In the genomic region with DNA sequence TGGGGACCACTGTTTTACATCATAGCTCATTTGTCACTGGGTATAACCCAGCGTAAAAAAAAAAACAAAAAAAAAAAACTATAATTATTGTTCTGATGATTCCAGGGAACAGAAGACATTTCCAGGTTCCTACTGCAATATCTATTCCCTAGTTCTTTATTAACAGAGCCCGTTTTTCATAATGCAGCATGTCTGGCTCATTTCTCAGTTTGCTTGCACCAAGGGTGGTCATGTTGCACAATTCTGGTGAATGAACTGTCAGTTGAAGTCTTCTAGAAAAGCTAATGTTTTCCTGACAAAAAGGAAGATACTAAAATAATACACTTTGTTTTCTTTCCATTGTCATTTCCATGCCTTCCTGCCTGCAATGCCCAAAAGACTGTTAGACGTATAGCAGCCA, we compare ENCODE assay signal across 22 cellular contexts.
A peak's percentile ranks its signal among the peaks of the same experiment; 100 is the strongest.
DNase-seq lines count a peak whose midpoint lies in the region; ATAC-seq and TF ChIP-seq lines count a peak whose summit lies in the region.
"Had no signal": no experiment of that assay in that cellular context is flagged by ENCODE, and none has a peak within 500 bp of the region (broad histone marks: within the 10 kb centered on the region; RNA-seq: fewer than 3 reads in every experiment).

No MANE protein-coding gene starts in this region.

- ATAC-seq in IMR-90 (ENCODE audit: low read depth) (no peak), sciatic nerve (peak; percentile 60)
- ATAC-seq: A549, Panc1 had no signal

- H3K23ac ChIP-seq in IMR-90 (ENCODE audit: low read depth, low read length), result no peak overlapping the region

- H3K79me1 ChIP-seq in IMR-90 (ENCODE audit: low read depth in 1 of 2, low read length in 2 of 2), result no peaks in the 10 kb centered on the region

- in situ Hi-C loops in IMR-90 (cut with MboI; ENCODE audit: low sequenced_read_pairs), result loop anchor here (5.0 kb wide), 1 partner anchor 523 kb away; no protein-coding TSS in a partner anchor

- no peak overlapping the region for H3K4ac ChIP-seq in IMR-90 (ENCODE audit: low read depth, low read length)

- H4K20me1 ChIP-seq in IMR-90 (ENCODE audit: insufficient read depth, low read length), result no peaks in the 10 kb centered on the region
- no peaks in the 10 kb centered on the region for H4K20me1 ChIP-seq in hepatocyte (ENCODE audit: insufficient read depth, poor library complexity, severe bottlenecking)

- no peak overlapping the region for H2BK15ac ChIP-seq in IMR-90 (ENCODE audit: low read depth, low read length)

- no peak overlapping the region for H2BK20ac ChIP-seq in IMR-90 (ENCODE audit: low read depth, low read length)

- H3K9ac ChIP-seq in IMR-90 (ENCODE audit: low read depth, low read length), result no peak overlapping the region

- H2AK9ac ChIP-seq in IMR-90 (replicated peaks; ENCODE audit: low read depth, low read length, poor library complexity), result no peak overlapping the region

- no peak overlapping the region for H4K5ac ChIP-seq in IMR-90 (ENCODE audit: low read depth, low read length)

- H4K8ac ChIP-seq in IMR-90 (ENCODE audit: low read depth in 2 of 2, low read length in 2 of 2), result no peak overlapping the region

- no peaks in the 10 kb centered on the region for H3K9me2 ChIP-seq in hepatocyte (replicated peaks; ENCODE audit: insufficient read depth)

- dilution Hi-C loops in IMR-90 (cut with HindIII; ENCODE audit: low sequenced_read_pairs, unreplicated experiment), result no loop called here

- TF ChIP-seq CTCF in IMR-90 (conservative IDR thresholded peaks at IDR 0.05; ENCODE audit: low read depth, low read length), result no peak
- TF ChIP-seq CTCF in fibroblast of villous mesenchyme (IDR thresholded peaks at IDR 0.05; ENCODE audit: insufficient read depth, low read depth, low read length), result no peak
- no peak for TF ChIP-seq CTCF in hepatocyte (IDR thresholded peaks at IDR 0.05; ENCODE audit: poor library complexity)

- H2AFZ ChIP-seq in IMR-90 (replicated peaks; ENCODE audit: low read length, poor library complexity), result no peak overlapping the region
- no peak overlapping the region for H2AFZ ChIP-seq in hepatocyte

- H3K56ac ChIP-seq in IMR-90 (ENCODE audit: extremely low read depth, insufficient read depth, low read length), result no peak overlapping the region

- no peaks in the 10 kb centered on the region for H3K36me3 ChIP-seq in IMR-90 (ENCODE audit: control insufficient read depth, insufficient read depth, low read length)
- no peaks in the 10 kb centered on the region for H3K36me3 ChIP-seq in hepatocyte (replicated peaks; ENCODE audit: insufficient read depth, low read depth)

- H3K4me3 ChIP-seq in IMR-90 (ENCODE audit: insufficient read depth, low read depth, low read length), result no peak overlapping the region
- no peak overlapping the region for H3K4me3 ChIP-seq in fibroblast of villous mesenchyme (ENCODE audit: low read depth, low read length)
- no peak overlapping the region for H3K4me3 ChIP-seq in hepatocyte
- H3K4me3 ChIP-seq: A549 had no signal

- H3K4me2 ChIP-seq in IMR-90 (ENCODE audit: low read depth, low read length), result no peak overlapping the region
- no peak overlapping the region for H3K4me2 ChIP-seq in hepatocyte
- H3K4me2 ChIP-seq: A549 had no signal

- WGBS in IMR-90 (ENCODE audit: extremely low coverage in 2 of 2, insufficient read length in 1 of 2), 2 experiments, result no CpG with 5 or more reads among the region's 3 CpGs
- WGBS in hepatocyte (ENCODE audit: low lambda C conversion rate, missing lambda C conversion rate), result 87% methylated on average over 3 of the region's 3 CpGs

- BruUV-seq in IMR-90 (replicated peaks; lab: Mats Ljungman, UMichigan), result no TSS peak

- POLR2A ChIA-PET in IMR-90 (lab: Charles Lee; ENCODE audit: unreplicated experiment), result interaction anchor here (0.6 kb wide), 1 partner anchor 66 kb away, joined by 3 read pairs; no protein-coding TSS in a partner anchor

- CTCF ChIA-PET in IMR-90 (lab: Yijun Ruan, JAX), result interaction anchor here (0.7 to 1.0 kb wide), 2 partner anchors 161 to 286 kb away, joined by 3 to 4 read pairs; no protein-coding TSS in a partner anchor

- TF ChIP-seq POLR2A in IMR-90 (IDR thresholded peaks at IDR 0.05; ENCODE audit: low read depth, low read length), result no peak

- H3K14ac ChIP-seq in IMR-90 (replicated peaks; ENCODE audit: low read depth, low read length), result no peak overlapping the region

- H3K27me3 ChIP-seq in IMR-90 (ENCODE audit: control insufficient read depth, insufficient read depth, low read length) (no peaks in the 10 kb centered on the region; the same call in 1 of the 2 replicates), hepatocyte (no peaks in the 10 kb centered on the region)

- H3K9me3 ChIP-seq in IMR-90 (ENCODE audit: control insufficient read depth, insufficient read depth, low read length) (no peaks in the 10 kb centered on the region), hepatocyte (ENCODE audit: low read depth) (no peaks in the 10 kb centered on the region)
- H3K9me3 ChIP-seq: A549 had no signal

- intact Hi-C loops in IMR-90 (cut with micrococcal nuclease) (no loop called here), sciatic nerve (cut with DNase I) (loop anchor here (10.0 kb wide), 1 partner anchor 1484 kb away; no protein-coding TSS in a partner anchor)

- H3K4me1 ChIP-seq in IMR-90 (ENCODE audit: control insufficient read depth, insufficient read depth, low read length) (no peaks in the 10 kb centered on the region), hepatocyte (ENCODE audit: insufficient read depth) (no peaks in the 10 kb centered on the region)

- no peaks in the 10 kb centered on the region for H3K9me1 ChIP-seq in IMR-90 (ENCODE audit: insufficient read depth, low read length)

- H3K79me2 ChIP-seq in hepatocyte, result no peaks in the 10 kb centered on the region

- H2BK120ac ChIP-seq in IMR-90 (ENCODE audit: low read depth, low read length), result no peak overlapping the region

- H4K91ac ChIP-seq in IMR-90 (ENCODE audit: insufficient read depth, low read depth, low read length), result no peak overlapping the region

- DNase-seq in IMR-90 (no peak), amniotic epithelial cell (ENCODE audit: low read depth) (peak; percentile 74), fibroblast of villous mesenchyme (ENCODE audit: low read depth) (peak; percentile 16), sciatic nerve (ENCODE audit: low spot score) (no peak), kidney glomerular epithelial cell (lab: John Stamatoyannopoulos, UW) (no peak), NOMO-1 (lab: John Stamatoyannopoulos, UW; ENCODE audit: unreplicated experiment in 2 of 2) (no peak), hepatocyte (ENCODE audit: low spot score) (no peak)
- DNase-seq: CD8-positive, alpha-beta memory T cell; DMS 273 treated with DMSO at 0.1 percent for 48 hours; DMS79; EL; GDM1; GOT3; HCEC 1CT; MV-4-11; NCI-H2029 treated with DMSO at 0.1 percent for 48 hours; NCI-H526 treated with DMSO at 0.1 percent for 48 hours; SHP77 had no signal

- no peak overlapping the region for H2AK5ac ChIP-seq in IMR-90 (ENCODE audit: low read depth, low read length)

- H2BK5ac ChIP-seq in IMR-90 (ENCODE audit: low read depth, low read length, poor library complexity, severe bottlenecking), result no peak overlapping the region

- no peak for TF ChIP-seq RAD21 in IMR-90 (IDR thresholded peaks at IDR 0.05; ENCODE audit: low read length)

- no peak overlapping the region for H3K27ac ChIP-seq in IMR-90 (ENCODE audit: insufficient read depth, low read length)
- H3K27ac ChIP-seq in hepatocyte, result no peak overlapping the region
- H3K27ac ChIP-seq: A549, C4-2B, RWPE1 had no signal

- no peak overlapping the region for H3K18ac ChIP-seq in IMR-90 (ENCODE audit: low read depth, low read length)

TF ChIP-seq in IMR-90, 13 proteins besides CTCF, POLR2A, EP300 and RAD21:
- TF ChIP-seq SMC3 (IDR thresholded peaks at IDR 0.05; ENCODE audit: low read depth, low read length) (no peak), CEBPB (IDR thresholded peaks at IDR 0.05; ENCODE audit: low read depth, low read length) (peak; percentile 26; the same call in 1 of the 2 replicates)

Comparison
In these comparisons a context has a peak if more than half of its experiments do, and no peak if none do; other contexts are left out.
1. DNase-seq: peak in amniotic epithelial cell (single experiment) and fibroblast of villous mesenchyme (single experiment); none in IMR-90 (single experiment), sciatic nerve (single experiment), kidney glomerular epithelial cell (single experiment), NOMO-1 (0 of 2) and hepatocyte (single experiment).